ENCODE assay signal across 10 cellular contexts in the genomic region with DNA sequence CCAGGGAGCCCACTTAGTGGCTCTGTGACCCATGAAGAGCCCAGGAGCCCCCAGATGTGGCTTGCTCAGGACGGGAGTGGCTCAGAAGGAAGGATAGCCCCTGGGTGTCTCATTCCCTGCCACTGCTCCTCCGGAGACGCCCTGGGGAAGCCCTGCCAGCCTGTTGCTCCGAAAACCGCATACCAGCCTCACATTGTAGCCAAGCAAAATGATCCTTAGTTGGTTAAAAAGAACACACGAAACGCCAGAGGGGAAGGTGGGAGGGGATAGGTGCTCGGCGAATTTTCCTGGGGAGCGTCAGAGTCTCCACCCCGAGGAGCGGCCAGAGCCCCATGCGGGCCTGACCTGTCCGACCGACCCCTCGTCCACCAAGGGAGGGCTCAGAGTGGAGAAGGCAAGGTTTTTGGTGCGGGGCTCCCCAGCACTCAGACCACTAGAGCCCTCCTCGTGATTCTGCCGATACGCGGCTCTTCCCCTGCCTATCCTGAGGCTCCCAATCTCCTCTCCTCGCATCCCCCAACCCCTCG. TPM values are rescaled to one million over a fixed set of nuclear protein-coding genes. Genes with fewer than 3 reads are reported as not detected.
DNase-seq lines count a peak whose midpoint lies in the region; ATAC-seq and TF ChIP-seq lines count a peak whose summit lies in the region.
"Had no signal": no experiment of that assay in that cellular context is flagged by ENCODE, and none has a peak within 500 bp of the region (broad histone marks: within the 10 kb centered on the region; RNA-seq: fewer than 3 reads in every experiment).

No MANE protein-coding gene starts in this region.

- H3K27me3 Mint-ChIP-seq in activated T-helper 1 cell treated with anti-CD3 and anti-CD28 coated beads, Interleukin-12 subunit alpha, Interleukin-12 subunit beta, Interleukin-2, Interleukin-4 antibody, amounts not matched to agents 30 ng/mL and 10 ng/mL and 1 ng/mL, durations not matched to agents 14 hours and 24 hours and 36 hours (ENCODE audit: insufficient read depth): peaks cover 9% of the 10 kb centered on the region

- H3K9me3 ChIP-seq in cardiac muscle cell (ENCODE audit: low read depth): no peaks in the 10 kb centered on the region

- H3K4me3 ChIP-seq in cardiac muscle cell: peak overlapping the region; percentile 54
- H3K4me3 ChIP-seq in rectal smooth muscle tissue (ENCODE audit: low read length): peak overlapping the region; percentile 60

- H3K9me3 Mint-ChIP-seq in activated T-helper 1 cell treated with anti-CD3 and anti-CD28 coated beads, Interleukin-12 subunit alpha, Interleukin-12 subunit beta, Interleukin-2, Interleukin-4 antibody, amounts not matched to agents 30 ng/mL and 10 ng/mL and 1 ng/mL, durations not matched to agents 14 hours and 24 hours and 36 hours: no peaks in the 10 kb centered on the region

- TF ChIP-seq CTCF in cardiac muscle cell (IDR thresholded peaks at IDR 0.05; ENCODE audit: low read depth, low read length): no peak

- H3K27ac Mint-ChIP-seq in activated T-helper 1 cell treated with anti-CD3 and anti-CD28 coated beads, Interleukin-12 subunit alpha, Interleukin-12 subunit beta, Interleukin-2, Interleukin-4 antibody, amounts not matched to agents 30 ng/mL and 10 ng/mL and 1 ng/mL, durations not matched to agents 14 hours and 24 hours and 36 hours: no peak overlapping the region

- peak overlapping the region; percentile 56 for H3K4me3 Mint-ChIP-seq in activated T-helper 1 cell treated with anti-CD3 and anti-CD28 coated beads, Interleukin-12 subunit alpha, Interleukin-12 subunit beta, Interleukin-2, Interleukin-4 antibody, amounts not matched to agents 30 ng/mL and 10 ng/mL and 1 ng/mL, durations not matched to agents 14 hours and 24 hours and 36 hours

- H3K27me3 ChIP-seq in cardiac muscle cell (no peaks in the 10 kb centered on the region), rectal smooth muscle tissue (ENCODE audit: control insufficient read depth, insufficient read depth, low read length) (no peaks in the 10 kb centered on the region)

- intact Hi-C loops in activated T-helper 1 cell treated with anti-CD3 and anti-CD28 coated beads, Interleukin-12 subunit alpha, Interleukin-12 subunit beta, Interleukin-2, Interleukin-4 antibody, amounts not matched to agents 30 ng/mL and 10 ng/mL and 1 ng/mL, durations not matched to agents 14 hours and 24 hours and 36 hours (cut with micrococcal nuclease): no loop called here
- intact Hi-C loops in posterior vena cava (cut with DNase I): loop anchor here in 1 of 2 donors (5.0 to 10.0 kb wide), 2 partner anchors 39 to 102 kb away; a partner anchor contains a TSS

- ATAC-seq in GM19395 (IDR thresholded peaks at IDR 0.05; ENCODE audit: unreplicated experiment): no peak

- DNase-seq in EH (ENCODE audit: low read depth) (peak; percentile 14), cardiac muscle cell (ENCODE audit: low read depth in 1 of 2, low spot score in 1 of 2) (peak; percentile 4 to 49), posterior vena cava (ENCODE audit: low spot score) (no peak), NCI-H345 treated with DMSO at 0.1 percent for 48 hours (lab: John Stamatoyannopoulos, UW; ENCODE audit: unreplicated experiment) (no peak)
- no peak for DNase-seq in activated T-helper 1 cell treated with anti-CD3 and anti-CD28 coated beads, Interleukin-12 subunit alpha, Interleukin-12 subunit beta, Interleukin-2, Interleukin-4 antibody, amounts not matched to agents 30 ng/mL and 10 ng/mL and 1 ng/mL, durations not matched to agents 14 hours and 24 hours and 36 hours (ENCODE audit: low spot score)
- DNase-seq in stimulated activated CD4-positive, alpha-beta T cell treated with anti-CD3 and anti-CD28 coated beads, Interleukin-4, amount 100 ng/mL, for 1 hour: no peak

- peaks cover 5% of the 10 kb centered on the region for H3K36me3 Mint-ChIP-seq in activated T-helper 1 cell treated with anti-CD3 and anti-CD28 coated beads, Interleukin-12 subunit alpha, Interleukin-12 subunit beta, Interleukin-2, Interleukin-4 antibody, amounts not matched to agents 30 ng/mL and 10 ng/mL and 1 ng/mL, durations not matched to agents 14 hours and 24 hours and 36 hours (ENCODE audit: low read depth)

- peaks cover 4% of the 10 kb centered on the region for H3K4me1 Mint-ChIP-seq in activated T-helper 1 cell treated with anti-CD3 and anti-CD28 coated beads, Interleukin-12 subunit alpha, Interleukin-12 subunit beta, Interleukin-2, Interleukin-4 antibody, amounts not matched to agents 30 ng/mL and 10 ng/mL and 1 ng/mL, durations not matched to agents 14 hours and 24 hours and 36 hours (ENCODE audit: low read depth)

- peaks cover 26% of the 10 kb centered on the region for H3K4me1 ChIP-seq in cardiac muscle cell (ENCODE audit: low read depth)
- peaks cover 7% of the 10 kb centered on the region for H3K4me1 ChIP-seq in rectal smooth muscle tissue (ENCODE audit: control insufficient read depth, insufficient read depth, low read length)

- H3K9ac ChIP-seq in rectal smooth muscle tissue (ENCODE audit: low read length): no peak overlapping the region

- H3K27ac ChIP-seq in cardiac muscle cell: peak overlapping the region; percentile 84
- peak overlapping the region; percentile 92 for H3K27ac ChIP-seq in rectal smooth muscle tissue (ENCODE audit: low read depth, low read length)

- H3K36me3 ChIP-seq in cardiac muscle cell (peaks cover 2% of the 10 kb centered on the region), rectal smooth muscle tissue (ENCODE audit: control insufficient read depth, insufficient read depth, low read length) (no peaks in the 10 kb centered on the region)

RNA-seq across cellular contexts. Expression of a gene that starts 39.5 kb away (rescaled TPM):
- total RNA-seq in activated T-helper 1 cell treated with anti-CD3 and anti-CD28 coated beads, Interleukin-12 subunit alpha, Interleukin-12 subunit beta, Interleukin-2, Interleukin-4 antibody, amounts not matched to agents 30 ng/mL and 10 ng/mL and 1 ng/mL, durations not matched to agents 14 hours and 24 hours and 36 hours: 15.2 and 16.0 TPM in 2 replicates
- 40.7 and 42.6 TPM in 2 replicates for total RNA-seq in cardiac muscle cell
- polyA plus RNA-seq in cardiac muscle cell: 26.5 and 35.0 TPM in 2 replicates
- 10 to 100 TPM; 40.5 to 44.5 TPM for total RNA-seq in posterior vena cava

RNA-seq across cellular contexts. Expression of a gene that starts 48.5 kb away (rescaled TPM):
- 52.0 and 54.5 TPM in 2 replicates for total RNA-seq in activated T-helper 1 cell treated with anti-CD3 and anti-CD28 coated beads, Interleukin-12 subunit alpha, Interleukin-12 subunit beta, Interleukin-2, Interleukin-4 antibody, amounts not matched to agents 30 ng/mL and 10 ng/mL and 1 ng/mL, durations not matched to agents 14 hours and 24 hours and 36 hours
- total RNA-seq in cardiac muscle cell (70.6 and 77.9 TPM in 2 replicates), posterior vena cava (10 to 100 TPM; 22.8 to 25.5 TPM)
- polyA plus RNA-seq in cardiac muscle cell: 94.7 and 110 TPM in 2 replicates

RNA-seq across cellular contexts. Expression of a gene that starts 58.0 kb away (rescaled TPM):
- total RNA-seq in activated T-helper 1 cell treated with anti-CD3 and anti-CD28 coated beads, Interleukin-12 subunit alpha, Interleukin-12 subunit beta, Interleukin-2, Interleukin-4 antibody, amounts not matched to agents 30 ng/mL and 10 ng/mL and 1 ng/mL, durations not matched to agents 14 hours and 24 hours and 36 hours: not detected in 2 replicates
- total RNA-seq in cardiac muscle cell (5.5 and 7.4 TPM in 2 replicates), posterior vena cava (1 to 10 TPM; 1.6 to 1.7 TPM)
- polyA plus RNA-seq in cardiac muscle cell: 7.6 and 8.5 TPM in 2 replicates
- total RNA-seq: lung microvascular endothelial cell, RPMI7951 had no signal

Comparison
In these comparisons a context has a peak if more than half of its experiments do, and no peak if none do; other contexts are left out.
1. DNase-seq: peak in EH (single experiment) and cardiac muscle cell (2 of 2); none in activated T-helper 1 cell treated with anti-CD3 and anti-CD28 coated beads, Interleukin-12 subunit alpha, Interleukin-12 subunit beta, Interleukin-2, Interleukin-4 antibody, amounts not matched to agents 30 ng/mL and 10 ng/mL and 1 ng/mL, durations not matched to agents 14 hours and 24 hours and 36 hours (single experiment), stimulated activated CD4-positive, alpha-beta T cell treated with anti-CD3 and anti-CD28 coated beads, Interleukin-4, amount 100 ng/mL, for 1 hour (single experiment), posterior vena cava (single experiment) and NCI-H345 treated with DMSO at 0.1 percent for 48 hours (single experiment).